In genomic region chr11:36364551-36364950, GRCh38 we compare ENCODE assay signal across 22 cellular contexts.
DNase-seq lines count a peak whose midpoint lies in the region; ATAC-seq and TF ChIP-seq lines count a peak whose summit lies in the region.
"Had no signal": no experiment of that assay in that cellular context is flagged by ENCODE, and none has a peak within 500 bp of the region (broad histone marks: within the 10 kb centered on the region; RNA-seq: fewer than 3 reads in every experiment).

No MANE protein-coding gene starts in this region.

- no peak overlapping the region for H3K4me3 ChIP-seq in mammary epithelial cell (replicated peaks in 1 of 3; ENCODE audit: insufficient read depth in 1 of 3, low read depth in 2 of 3, low read length in 3 of 3)
- H3K4me3 ChIP-seq: cardiac muscle cell, GM12878, upper lobe of left lung had no signal

- H3K27ac ChIP-seq in mammary epithelial cell (ENCODE audit: insufficient read depth, low read depth, low read length): no peak overlapping the region
- H3K27ac ChIP-seq: cardiac muscle cell, upper lobe of left lung had no signal

- H3K27me3 Mint-ChIP-seq in activated T-cell treated with anti-CD3 and anti-CD28 coated beads, Interleukin-2, amount 50 U/mL, for 72 hours (ENCODE audit: low read depth): peaks cover 49% of the 10 kb centered on the region
- H3K27me3 Mint-ChIP-seq: effector memory CD8-positive, alpha-beta T cell had no signal

- H3K4me3 Mint-ChIP-seq in activated T-cell treated with anti-CD3 and anti-CD28 coated beads, Interleukin-2, amount 50 U/mL, for 72 hours: peak overlapping the region in 1 of 2 donors; percentile 21
- H3K4me3 Mint-ChIP-seq: activated naive CD8-positive, alpha-beta T cell treated with anti-CD3 and anti-CD28 coated beads, Interleukin-2, amount 10 ng/mL, durations not matched to agents 7 days and 5 days; naive thymus-derived CD8-positive, alpha-beta T cell; stimulated activated naive B cell treated with anti-CD40 and anti-IgM and Interleukin-4, amounts not matched to agents 10 μg/mL and 1 μg/mL and 100 μg/mL, for 72 hours had no signal

- H3K36me3 Mint-ChIP-seq in activated T-cell treated with anti-CD3 and anti-CD28 coated beads, Interleukin-2, amount 50 U/mL, for 72 hours (ENCODE audit: insufficient read depth in 2 of 2): no peaks in the 10 kb centered on the region
- no peaks in the 10 kb centered on the region for H3K36me3 Mint-ChIP-seq in activated naive CD4-positive, alpha-beta T cell treated with anti-CD3 and anti-CD28 coated beads, Interleukin-2, amount 50 U/mL, for 72 hours
- H3K36me3 Mint-ChIP-seq: stimulated activated naive B cell treated with anti-CD40 and anti-IgM and Interleukin-4, amounts not matched to agents 10 μg/mL and 1 μg/mL and 100 μg/mL, for 72 hours had no signal

- H3K9me3 Mint-ChIP-seq in activated T-cell treated with anti-CD3 and anti-CD28 coated beads, Interleukin-2, amount 50 U/mL, for 72 hours: no peaks in the 10 kb centered on the region
- H3K9me3 Mint-ChIP-seq in activated naive CD4-positive, alpha-beta T cell treated with anti-CD3 and anti-CD28 coated beads, Interleukin-2, amount 50 U/mL, for 72 hours: no peaks in the 10 kb centered on the region
- H3K9me3 Mint-ChIP-seq: activated naive CD8-positive, alpha-beta T cell treated with anti-CD3 and anti-CD28 coated beads, Interleukin-2, amount 10 ng/mL, durations not matched to agents 7 days and 5 days; effector memory CD8-positive, alpha-beta T cell; naive thymus-derived CD8-positive, alpha-beta T cell; stimulated activated naive B cell treated with anti-CD40 and anti-IgM and Interleukin-4, amounts not matched to agents 10 μg/mL and 1 μg/mL and 100 μg/mL, for 72 hours had no signal

- no peaks in the 10 kb centered on the region for H3K36me3 ChIP-seq in mammary epithelial cell (ENCODE audit: insufficient read depth, low read length)
- H3K36me3 ChIP-seq: cardiac muscle cell, upper lobe of left lung had no signal

- no peaks in the 10 kb centered on the region for H4K20me1 ChIP-seq in mammary epithelial cell (ENCODE audit: insufficient read depth, low read length)

- no peak for ATAC-seq in activated T-cell treated with anti-CD3 and anti-CD28 coated beads, Interleukin-2, amount 50 U/mL, for 72 hours (replicated peaks in 1 of 2)
- no peak for ATAC-seq in activated naive CD4-positive, alpha-beta T cell treated with anti-CD3 and anti-CD28 coated beads, Interleukin-2, amount 50 U/mL, for 72 hours
- ATAC-seq in HG02852 (IDR thresholded peaks at IDR 0.05; ENCODE audit: unreplicated experiment): no peak
- ATAC-seq in HG03097 (IDR thresholded peaks at IDR 0.05; ENCODE audit: low FRiP score, unreplicated experiment): no peak
- ATAC-seq: effector memory CD8-positive, alpha-beta T cell; GM12878; naive thymus-derived CD8-positive, alpha-beta T cell; stimulated activated naive B cell treated with anti-CD40 and anti-IgM and Interleukin-4, amounts not matched to agents 10 μg/mL and 1 μg/mL and 100 μg/mL, for 72 hours had no signal

- CTCF ChIA-PET in mammary epithelial cell (lab: Charles Lee; ENCODE audit: low non-redundant PET): no interaction called here

- DNase-seq in activated T-cell treated with anti-CD3 and anti-CD28 coated beads, Interleukin-2, amount 50 U/mL, for 72 hours: no peak
- no peak for DNase-seq in activated T-cell treated with anti-CD3 and anti-CD28 coated beads, Interleukin-2, amount 50 U/mL, for 48 hours
- DNase-seq in mammary epithelial cell: peak; percentile 59
- DNase-seq in kidney tubule cell (ENCODE audit: low spot score): peak; percentile 75
- no peak for DNase-seq in NCI-H1694 treated with DMSO at 0.1 percent for 48 hours (lab: John Stamatoyannopoulos, UW)
- DNase-seq in activated naive CD4-positive, alpha-beta T cell treated with anti-CD3 and anti-CD28 coated beads, Interleukin-2, amount 50 U/mL, for 72 hours (ENCODE audit: low spot score in 2 of 2): no peak
- DNase-seq: activated CD4-positive, alpha-beta T cell treated with anti-CD3 and anti-CD28 coated beads, Interleukin-2, amount 50 U/mL, for 1 hour; activated naive CD8-positive, alpha-beta T cell treated with anti-CD3 and anti-CD28 coated beads, Interleukin-2, amount 10 ng/mL, durations not matched to agents 7 days and 5 days; effector memory CD8-positive, alpha-beta T cell; foreskin melanocyte; Kasumi-1; naive thymus-derived CD8-positive, alpha-beta T cell; NCI-H187 treated with DMSO at 0.1 percent for 48 hours; NCI-H510A; OCI-M1; stimulated activated CD4-positive, alpha-beta T cell treated with anti-CD3 and anti-CD28 coated beads, Interleukin-12 subunit alpha, Interleukin-12 subunit beta, amount 100 ng/mL, for 4 hours; stimulated activated naive B cell treated with anti-CD40 and anti-IgM and Interleukin-4, amounts not matched to agents 10 μg/mL and 1 μg/mL and 100 μg/mL, for 72 hours; upper lobe of left lung had no signal

- no peaks in the 10 kb centered on the region for H3K27me3 ChIP-seq in mammary epithelial cell (ENCODE audit: insufficient read depth, low read length)
- H3K27me3 ChIP-seq: upper lobe of left lung had no signal

- no peak for TF ChIP-seq CTCF in mammary epithelial cell (conservative IDR thresholded peaks at IDR 0.05 in 1 of 2, IDR thresholded peaks at IDR 0.05 in 1 of 2; ENCODE audit: extremely low read depth in 1 of 2, insufficient read depth in 1 of 2, low read depth in 1 of 2, low read length in 2 of 2)

- no peaks in the 10 kb centered on the region for H3K79me2 ChIP-seq in mammary epithelial cell (ENCODE audit: insufficient read depth, low read length)

- peaks cover 40% of the 10 kb centered on the region for H3K4me1 ChIP-seq in mammary epithelial cell (ENCODE audit: insufficient read depth, low read length)

- dilution Hi-C loops in mammary epithelial cell (cut with HindIII; ENCODE audit: low sequenced_read_pairs): no loop called here

- intact Hi-C loops in mammary epithelial cell (cut with micrococcal nuclease): no loop called here

- in situ Hi-C loops in mammary epithelial cell (cut with MboI; ENCODE audit: low sequenced_read_pairs in 2 of 2): no loop called here

- H3K4me1 Mint-ChIP-seq in activated T-cell treated with anti-CD3 and anti-CD28 coated beads, Interleukin-2, amount 50 U/mL, for 72 hours (ENCODE audit: low read depth): peaks cover 35% of the 10 kb centered on the region

- no peak overlapping the region for H2AFZ ChIP-seq in mammary epithelial cell (ENCODE audit: low read depth, low read length)

- H3K4me2 ChIP-seq in mammary epithelial cell (ENCODE audit: insufficient read depth, low read depth, low read length): no peak overlapping the region

- 67% methylated on average over 4 of the region's 4 CpGs for WGBS in mammary epithelial cell (ENCODE audit: low coverage, missing lambda C conversion rate)

- H3K9me3 ChIP-seq in mammary epithelial cell (replicated peaks; ENCODE audit: insufficient read depth, low read length): no peaks in the 10 kb centered on the region
- H3K9me3 ChIP-seq: upper lobe of left lung had no signal

- peak overlapping the region; percentile 29 for H3K27ac Mint-ChIP-seq in activated T-cell treated with anti-CD3 and anti-CD28 coated beads, Interleukin-2, amount 50 U/mL, for 72 hours
- H3K27ac Mint-ChIP-seq in activated naive CD4-positive, alpha-beta T cell treated with anti-CD3 and anti-CD28 coated beads, Interleukin-2, amount 50 U/mL, for 72 hours: no peak overlapping the region
- H3K27ac Mint-ChIP-seq: activated naive CD8-positive, alpha-beta T cell treated with anti-CD3 and anti-CD28 coated beads, Interleukin-2, amount 10 ng/mL, durations not matched to agents 7 days and 5 days; naive thymus-derived CD8-positive, alpha-beta T cell; stimulated activated naive B cell treated with anti-CD40 and anti-IgM and Interleukin-4, amounts not matched to agents 10 μg/mL and 1 μg/mL and 100 μg/mL, for 72 hours had no signal

- H3K9ac ChIP-seq in mammary epithelial cell (ENCODE audit: insufficient read depth, low read length): no peak overlapping the region

- BruUV-seq in mammary epithelial cell (replicated peaks; lab: Mats Ljungman, UMichigan): no TSS peak

Comparison
In these comparisons a context has a peak if more than half of its experiments do, and no peak if none do; other contexts are left out.
1. DNase-seq: peak in mammary epithelial cell (single experiment) and kidney tubule cell (single experiment); none in activated T-cell treated with anti-CD3 and anti-CD28 coated beads, Interleukin-2, amount 50 U/mL, for 72 hours (0 of 2), activated T-cell treated with anti-CD3 and anti-CD28 coated beads, Interleukin-2, amount 50 U/mL, for 48 hours (0 of 2), NCI-H1694 treated with DMSO at 0.1 percent for 48 hours (single experiment) and activated naive CD4-positive, alpha-beta T cell treated with anti-CD3 and anti-CD28 coated beads, Interleukin-2, amount 50 U/mL, for 72 hours (0 of 2).